In genomic region chr1:160098852-160099647, GRCh38 we compare ENCODE assay signal across 1 cellular context.
TF ChIP-seq lines count a peak whose summit lies in the region.

No MANE protein-coding gene starts in this region.

TF ChIP-seq in endothelial cell of umbilical vein, 7 proteins besides CTCF, POLR2A, EP300 and RAD21 (continued from another document):
- no peak for TF ChIP-seq MYC (IDR thresholded peaks at IDR 0.05; ENCODE audit: low read depth, low read length)
- TF ChIP-seq JUN (IDR thresholded peaks at IDR 0.05; ENCODE audit: borderline replicate concordance, insufficient read depth, insufficient read length, low read depth) = no peak
